In the genomic region with DNA sequence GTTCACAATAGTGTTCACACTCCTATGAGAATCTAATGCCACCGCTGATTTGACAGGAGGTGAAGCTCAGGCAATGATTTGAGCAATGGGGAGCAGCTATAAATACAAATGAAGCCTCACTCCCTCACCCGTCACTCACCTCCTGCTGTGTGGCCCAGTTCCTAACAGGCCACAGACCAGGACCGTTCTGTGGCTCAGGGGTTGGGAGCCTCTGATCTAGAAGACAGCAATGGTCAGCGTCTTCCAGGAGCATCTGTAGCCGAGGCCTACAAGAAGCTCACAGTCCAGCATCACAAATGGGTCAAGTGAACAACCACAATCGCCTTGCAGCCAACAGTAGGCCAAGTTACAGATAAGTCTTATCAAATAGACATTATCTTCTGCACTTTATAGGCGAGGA, we compare ENCODE assay signal across 11 cellular contexts.
"Had no signal": no experiment of that assay in that cellular context is flagged by ENCODE, and none has a peak within 500 bp of the region (broad histone marks: within the 10 kb centered on the region; RNA-seq: fewer than 3 reads in every experiment).

No MANE protein-coding gene starts in this region.

- H3K4me3 Mint-ChIP-seq: GM23338, H9, HFFc6 had no signal

- ATAC-seq: GM23338, HCT116 had no signal

- H3K4me3 ChIP-seq: GM23248, GM23338, HAP-1 had no signal

- FAIRE-seq: H1, H54 had no signal

- H3K4me2 ChIP-seq: GM23338 had no signal

- H3K9me3 ChIP-seq: HAP-1 had no signal

- DNase-seq: GM23248, GOT3, H7, H9, HCEC 1CT, HFFc6 had no signal

- H3K27ac ChIP-seq: GM23248 had no signal

- H3K9me3 Mint-ChIP-seq: GM23338, H9, HFFc6 had no signal

- H3K36me3 ChIP-seq: HAP-1 had no signal

- H3K27ac Mint-ChIP-seq: GM23338, H9, HFFc6 had no signal

- H2AFZ ChIP-seq: GM23248, GM23338 had no signal
